Comparison of ENCODE assay signal across 2 cellular contexts in the genomic region with DNA sequence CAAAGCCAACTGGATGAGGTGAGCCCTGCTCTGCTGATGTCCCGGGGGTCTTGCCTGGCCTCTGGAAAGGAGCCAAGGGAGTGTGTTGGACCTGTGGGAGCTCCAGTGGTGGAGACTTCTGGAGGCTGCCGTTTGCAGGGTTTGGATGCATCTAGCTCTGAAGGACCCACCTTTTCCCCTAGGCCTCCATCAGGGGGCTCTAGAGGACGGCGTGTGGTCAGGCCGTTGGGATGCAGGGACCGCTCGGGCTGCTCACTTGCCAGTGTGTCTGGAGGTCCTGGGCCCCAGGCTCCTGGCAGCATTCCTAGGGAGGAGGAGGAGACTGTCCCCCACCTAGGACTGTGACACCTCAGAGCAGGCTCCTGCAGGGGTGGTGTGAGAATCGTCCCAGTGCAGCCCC.
TF ChIP-seq lines count a peak whose summit lies in the region.

No MANE protein-coding gene starts in this region.

TF ChIP-seq in GM23338, 12 proteins besides CTCF, POLR2A, EP300 and RAD21:
- TF ChIP-seq EZH2 (IDR thresholded peaks at IDR 0.05; ENCODE audit: low read depth, unreplicated experiment) (no peak), ZNF331 (CRISPR knock-in tag; IDR thresholded peaks at IDR 0.05; ENCODE audit: low read depth) (no peak), ZNF114 (CRISPR knock-in tag; IDR thresholded peaks at IDR 0.05) (no peak), JUNB (IDR thresholded peaks at IDR 0.05; ENCODE audit: unreplicated experiment) (no peak), STAT1 (IDR thresholded peaks at IDR 0.05; ENCODE audit: unreplicated experiment) (no peak), POLR2AphosphoS5 (IDR thresholded peaks at IDR 0.05; ENCODE audit: low read depth) (no peak)

TF ChIP-seq in K562, 482 proteins besides CTCF, POLR2A, EP300 and RAD21:
- TF ChIP-seq ARID1B (IDR thresholded peaks at IDR 0.05) (no peak), ZNF408 (CRISPR knock-in tag; IDR thresholded peaks at IDR 0.05; ENCODE audit: low read depth) (no peak), CHCHD3 (CRISPR knock-in tag; IDR thresholded peaks at IDR 0.05) (no peak), HEY1 (CRISPR knock-in tag; IDR thresholded peaks at IDR 0.05; ENCODE audit: borderline replicate concordance) (no peak), NONO (IDR thresholded peaks at IDR 0.05; ENCODE audit: low read depth in 2 of 2, low read length in 1 of 2) (no peak), KAT7 (CRISPR knock-in tag; IDR thresholded peaks at IDR 0.05; ENCODE audit: borderline replicate concordance) (no peak), FOXA3 (CRISPR knock-in tag; conservative IDR thresholded peaks at IDR 0.05 in 1 of 2, IDR thresholded peaks at IDR 0.05 in 1 of 2) (no peak), KDM5B (IDR thresholded peaks at IDR 0.05; ENCODE audit: insufficient replicate concordance, low read depth, low read length) (no peak), POLR2AphosphoS2 (IDR thresholded peaks at IDR 0.05; ENCODE audit: low read length) (no peak), ATF1 (CRISPR knock-in tag; IDR thresholded peaks at IDR 0.05) (no peak), ATF1 (tag; IDR thresholded peaks at IDR 0.05) (no peak), MXI1 (IDR thresholded peaks at IDR 0.05; ENCODE audit: low read depth, low read length) (no peak)
- TF ChIP-seq, protein P1, sequence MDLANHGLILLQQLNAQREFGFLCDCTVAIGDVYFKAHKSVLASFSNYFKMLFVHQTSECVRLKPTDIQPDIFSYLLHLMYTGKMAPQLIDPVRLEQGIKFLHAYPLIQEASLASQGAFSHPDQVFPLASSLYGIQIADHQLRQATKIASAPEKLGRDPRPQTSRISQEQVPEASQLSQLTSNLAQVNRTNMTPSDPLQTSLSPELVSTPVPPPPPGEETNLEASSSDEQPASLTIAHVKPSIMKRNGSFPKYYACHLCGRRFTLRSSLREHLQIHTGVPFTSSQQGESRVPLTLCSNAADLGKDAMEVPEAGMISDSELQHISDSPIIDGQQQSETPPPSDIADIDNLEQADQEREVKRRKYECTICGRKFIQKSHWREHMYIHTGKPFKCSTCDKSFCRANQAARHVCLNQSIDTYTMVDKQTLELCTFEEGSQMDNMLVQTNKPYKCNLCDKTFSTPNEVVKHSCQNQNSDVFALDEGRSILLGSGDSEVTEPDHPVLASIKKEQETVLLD (IDR thresholded peaks at IDR 0.05) = no peak
- TF ChIP-seq, protein P2, sequence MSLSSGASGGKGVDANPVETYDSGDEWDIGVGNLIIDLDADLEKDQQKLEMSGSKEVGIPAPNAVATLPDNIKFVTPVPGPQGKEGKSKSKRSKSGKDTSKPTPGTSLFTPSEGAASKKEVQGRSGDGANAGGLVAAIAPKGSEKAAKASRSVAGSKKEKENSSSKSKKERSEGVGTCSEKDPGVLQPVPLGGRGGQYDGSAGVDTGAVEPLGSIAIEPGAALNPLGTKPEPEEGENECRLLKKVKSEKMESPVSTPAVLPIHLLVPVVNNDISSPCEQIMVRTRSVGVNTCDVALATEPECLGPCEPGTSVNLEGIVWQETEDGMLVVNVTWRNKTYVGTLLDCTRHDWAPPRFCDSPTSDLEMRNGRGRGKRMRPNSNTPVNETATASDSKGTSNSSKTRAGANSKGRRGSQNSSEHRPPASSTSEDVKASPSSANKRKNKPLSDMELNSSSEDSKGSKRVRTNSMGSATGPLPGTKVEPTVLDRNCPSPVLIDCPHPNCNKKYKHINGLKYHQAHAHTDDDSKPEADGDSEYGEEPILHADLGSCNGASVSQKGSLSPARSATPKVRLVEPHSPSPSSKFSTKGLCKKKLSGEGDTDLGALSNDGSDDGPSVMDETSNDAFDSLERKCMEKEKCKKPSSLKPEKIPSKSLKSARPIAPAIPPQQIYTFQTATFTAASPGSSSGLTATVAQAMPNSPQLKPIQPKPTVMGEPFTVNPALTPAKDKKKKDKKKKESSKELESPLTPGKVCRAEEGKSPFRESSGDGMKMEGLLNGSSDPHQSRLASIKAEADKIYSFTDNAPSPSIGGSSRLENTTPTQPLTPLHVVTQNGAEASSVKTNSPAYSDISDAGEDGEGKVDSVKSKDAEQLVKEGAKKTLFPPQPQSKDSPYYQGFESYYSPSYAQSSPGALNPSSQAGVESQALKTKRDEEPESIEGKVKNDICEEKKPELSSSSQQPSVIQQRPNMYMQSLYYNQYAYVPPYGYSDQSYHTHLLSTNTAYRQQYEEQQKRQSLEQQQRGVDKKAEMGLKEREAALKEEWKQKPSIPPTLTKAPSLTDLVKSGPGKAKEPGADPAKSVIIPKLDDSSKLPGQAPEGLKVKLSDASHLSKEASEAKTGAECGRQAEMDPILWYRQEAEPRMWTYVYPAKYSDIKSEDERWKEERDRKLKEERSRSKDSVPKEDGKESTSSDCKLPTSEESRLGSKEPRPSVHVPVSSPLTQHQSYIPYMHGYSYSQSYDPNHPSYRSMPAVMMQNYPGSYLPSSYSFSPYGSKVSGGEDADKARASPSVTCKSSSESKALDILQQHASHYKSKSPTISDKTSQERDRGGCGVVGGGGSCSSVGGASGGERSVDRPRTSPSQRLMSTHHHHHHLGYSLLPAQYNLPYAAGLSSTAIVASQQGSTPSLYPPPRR (CRISPR knock-in tag; IDR thresholded peaks at IDR 0.05; ENCODE audit: borderline replicate concordance) = no peak
- TF ChIP-seq, protein P3, sequence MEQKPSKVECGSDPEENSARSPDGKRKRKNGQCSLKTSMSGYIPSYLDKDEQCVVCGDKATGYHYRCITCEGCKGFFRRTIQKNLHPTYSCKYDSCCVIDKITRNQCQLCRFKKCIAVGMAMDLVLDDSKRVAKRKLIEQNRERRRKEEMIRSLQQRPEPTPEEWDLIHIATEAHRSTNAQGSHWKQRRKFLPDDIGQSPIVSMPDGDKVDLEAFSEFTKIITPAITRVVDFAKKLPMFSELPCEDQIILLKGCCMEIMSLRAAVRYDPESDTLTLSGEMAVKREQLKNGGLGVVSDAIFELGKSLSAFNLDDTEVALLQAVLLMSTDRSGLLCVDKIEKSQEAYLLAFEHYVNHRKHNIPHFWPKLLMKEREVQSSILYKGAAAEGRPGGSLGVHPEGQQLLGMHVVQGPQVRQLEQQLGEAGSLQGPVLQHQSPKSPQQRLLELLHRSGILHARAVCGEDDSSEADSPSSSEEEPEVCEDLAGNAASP (IDR thresholded peaks at IDR 0.05) = no peak
- TF ChIP-seq, protein P4, sequence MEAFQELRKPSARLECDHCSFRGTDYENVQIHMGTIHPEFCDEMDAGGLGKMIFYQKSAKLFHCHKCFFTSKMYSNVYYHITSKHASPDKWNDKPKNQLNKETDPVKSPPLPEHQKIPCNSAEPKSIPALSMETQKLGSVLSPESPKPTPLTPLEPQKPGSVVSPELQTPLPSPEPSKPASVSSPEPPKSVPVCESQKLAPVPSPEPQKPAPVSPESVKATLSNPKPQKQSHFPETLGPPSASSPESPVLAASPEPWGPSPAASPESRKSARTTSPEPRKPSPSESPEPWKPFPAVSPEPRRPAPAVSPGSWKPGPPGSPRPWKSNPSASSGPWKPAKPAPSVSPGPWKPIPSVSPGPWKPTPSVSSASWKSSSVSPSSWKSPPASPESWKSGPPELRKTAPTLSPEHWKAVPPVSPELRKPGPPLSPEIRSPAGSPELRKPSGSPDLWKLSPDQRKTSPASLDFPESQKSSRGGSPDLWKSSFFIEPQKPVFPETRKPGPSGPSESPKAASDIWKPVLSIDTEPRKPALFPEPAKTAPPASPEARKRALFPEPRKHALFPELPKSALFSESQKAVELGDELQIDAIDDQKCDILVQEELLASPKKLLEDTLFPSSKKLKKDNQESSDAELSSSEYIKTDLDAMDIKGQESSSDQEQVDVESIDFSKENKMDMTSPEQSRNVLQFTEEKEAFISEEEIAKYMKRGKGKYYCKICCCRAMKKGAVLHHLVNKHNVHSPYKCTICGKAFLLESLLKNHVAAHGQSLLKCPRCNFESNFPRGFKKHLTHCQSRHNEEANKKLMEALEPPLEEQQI (IDR thresholded peaks at IDR 0.05) = no peak
